In the genomic region with DNA sequence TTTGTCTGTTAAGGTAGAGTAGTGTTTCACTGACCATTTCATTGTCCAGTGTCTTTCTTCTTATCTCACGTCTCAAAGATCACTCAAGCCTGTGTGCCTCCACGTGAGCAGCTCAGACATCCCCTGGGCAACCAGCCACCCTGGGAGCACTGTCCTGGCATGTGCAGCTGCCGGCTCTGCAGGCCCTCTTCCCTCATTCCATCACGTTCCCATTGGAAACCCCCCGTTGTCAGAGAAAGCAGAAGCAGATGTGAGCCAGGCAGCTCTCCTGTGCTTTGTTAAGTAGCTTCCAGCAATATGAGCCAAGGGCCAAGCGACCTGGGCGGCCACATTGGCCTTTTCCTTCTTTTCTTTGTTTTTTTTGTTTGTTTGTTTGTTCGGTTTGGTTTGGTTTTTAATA, we compare ENCODE assay signal across 15 cellular contexts.
"Had no signal": no experiment of that assay in that cellular context is flagged by ENCODE, and none has a peak within 500 bp of the region (broad histone marks: within the 10 kb centered on the region; RNA-seq: fewer than 3 reads in every experiment).

No MANE protein-coding gene starts in this region.

- ATAC-seq: activated CD4-positive, CD25-positive, alpha-beta regulatory T cell treated with anti-CD3 and anti-CD28 coated beads, Interleukin-2, amount 50 U/mL, for 24 hours; activated T-helper 17 cell treated with anti-CD3 and anti-CD28 coated beads, Interleukin-2, amount 50 U/mL, for 72 hours; left ventricle myocardium superior; natural killer cell; sciatic nerve had no signal

- DNase-seq: activated CD4-positive, alpha-beta T cell treated with anti-CD3 and anti-CD28 coated beads, Interleukin-2, amount 50 U/mL, for 4 hours; activated naive CD4-positive, alpha-beta T cell treated with Interleukin-2 at 50 U/mL for 16 hours; left ventricle myocardium superior; mesendoderm; natural killer cell; stimulated activated CD4-positive, alpha-beta T cell treated with anti-CD3 and anti-CD28 coated beads, Interleukin-12 subunit alpha, Interleukin-12 subunit beta, amount 100 ng/mL, for 4 hours; stimulated activated CD4-positive, alpha-beta T cell treated with anti-CD3 and anti-CD28 coated beads, Interleukin-2, amount 100 ng/mL, for 24 hours had no signal

- H3K9me3 ChIP-seq: esophagus muscularis mucosa, prostate gland, thoracic aorta had no signal

- H3K9me3 Mint-ChIP-seq: activated T-helper 17 cell treated with anti-CD3 and anti-CD28 coated beads, Interleukin-2, amount 50 U/mL, for 72 hours; natural killer cell; T-helper 2 cell treated with Interferon-gamma antibody and Interleukin-4, amounts not matched to agents 5 μg/mL and 100 μg/mL, for 36 hours had no signal

- H3K27ac ChIP-seq: esophagus muscularis mucosa, hepatocyte, prostate gland, thoracic aorta had no signal

- H3K36me3 ChIP-seq: esophagus muscularis mucosa, prostate gland, thoracic aorta had no signal

- H3K27ac Mint-ChIP-seq: activated T-helper 17 cell treated with anti-CD3 and anti-CD28 coated beads, Interleukin-2, amount 50 U/mL, for 72 hours; natural killer cell; T-helper 2 cell treated with Interferon-gamma antibody and Interleukin-4, amounts not matched to agents 5 μg/mL and 100 μg/mL, for 36 hours had no signal

- H3K4me1 ChIP-seq: esophagus muscularis mucosa, prostate gland had no signal

- H3K4me1 Mint-ChIP-seq: activated T-helper 17 cell treated with anti-CD3 and anti-CD28 coated beads, Interleukin-2, amount 50 U/mL, for 72 hours; natural killer cell had no signal

- H3K36me3 Mint-ChIP-seq: natural killer cell had no signal

- H3K27me3 ChIP-seq: hepatocyte had no signal

- H3K4me3 ChIP-seq: esophagus muscularis mucosa, hepatocyte, prostate gland, thoracic aorta had no signal

- H3K4me3 Mint-ChIP-seq: activated T-helper 17 cell treated with anti-CD3 and anti-CD28 coated beads, Interleukin-2, amount 50 U/mL, for 72 hours; natural killer cell; T-helper 2 cell treated with Interferon-gamma antibody and Interleukin-4, amounts not matched to agents 5 μg/mL and 100 μg/mL, for 36 hours had no signal
